ENCODE assay signal across 23 cellular contexts in the genomic region with DNA sequence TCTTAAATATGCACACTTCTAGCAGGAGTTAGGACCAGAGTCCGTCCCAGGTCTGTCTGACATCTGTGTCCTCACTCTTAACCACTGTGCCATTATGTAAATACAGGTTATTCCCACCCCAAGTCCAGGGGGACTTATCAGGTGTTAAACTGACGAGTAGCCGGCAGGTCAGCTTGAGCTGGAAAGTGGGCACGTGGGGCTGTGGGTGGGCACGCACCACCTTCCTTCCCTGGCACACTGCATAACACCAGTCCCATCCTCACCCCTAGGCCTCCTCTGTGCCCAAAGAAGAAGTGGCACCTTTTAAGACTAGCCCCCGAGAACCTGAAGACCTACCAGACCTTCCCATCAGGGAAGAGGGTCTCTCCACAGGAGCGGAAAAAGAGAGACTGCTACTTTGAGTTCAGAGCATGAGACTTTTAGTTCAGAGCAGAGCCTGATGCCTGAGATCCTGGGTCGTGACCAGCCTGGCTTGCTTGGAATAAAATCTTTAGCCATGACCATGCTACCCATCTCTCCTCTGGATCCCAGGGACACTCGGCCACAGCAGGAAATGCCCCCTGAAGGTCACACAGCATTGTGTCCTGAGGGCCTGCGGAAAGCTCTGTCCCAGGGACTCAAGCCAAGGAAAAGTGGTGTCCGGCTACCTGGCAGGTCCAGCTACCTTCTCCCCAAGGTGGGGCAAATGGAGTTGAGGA.
"Had no signal": no experiment of that assay in that cellular context is flagged by ENCODE, and none has a peak within 500 bp of the region (broad histone marks: within the 10 kb centered on the region; RNA-seq: fewer than 3 reads in every experiment).

No MANE protein-coding gene starts in this region.

- H3K4me2 ChIP-seq: smooth muscle cell had no signal

- H3K27ac ChIP-seq: coronary artery, dorsolateral prefrontal cortex, heart left ventricle, lower lobe of right lung, SK-N-MC, stomach, thyroid gland had no signal

- DNase-seq: activated CD4-positive, alpha-beta T cell treated with anti-CD3 and anti-CD28 coated beads for 36 hours; activated CD4-positive, CD25-positive, alpha-beta regulatory T cell; activated CD8-positive, alpha-beta memory T cell treated with anti-CD3 and anti-CD28 coated beads, Interleukin-2, amount 10 ng/mL, durations not matched to agents 7 days and 5 days; activated CD8-positive, alpha-beta T cell treated with anti-CD3 and anti-CD28 coated beads, Interleukin-2, amount 10 ng/mL, durations not matched to agents 7 days and 5 days; cerebellar nuclear complex; effector memory CD8-positive, alpha-beta T cell; foreskin fibroblast; heart left ventricle; lower lobe of right lung; mesenchymal stem cell; natural killer cell; stimulated activated CD4-positive, alpha-beta T cell treated with anti-CD3 and anti-CD28 coated beads, Interleukin-15, amount 100 ng/mL, for 24 hours; stimulated activated CD4-positive, alpha-beta T cell treated with anti-CD3 and anti-CD28 coated beads, Interleukin-2, amount 100 ng/mL, for 24 hours; stimulated activated naive B cell treated with anti-CD40 and anti-IgM and Interleukin-4, amounts not matched to agents 10 μg/mL and 1 μg/mL and 100 μg/mL, for 72 hours; stomach; thyroid gland had no signal

- FAIRE-seq: bronchial epithelial cell, endothelial cell of umbilical vein had no signal

- H3K4me1 ChIP-seq: heart left ventricle, lower lobe of right lung, stomach, thyroid gland had no signal

- H3K4me3 ChIP-seq: coronary artery, dorsolateral prefrontal cortex, heart left ventricle, lower lobe of right lung, SK-N-MC, smooth muscle cell, stomach, thyroid gland had no signal

- H3K36me3 ChIP-seq: heart left ventricle, lower lobe of right lung, stomach, thyroid gland had no signal

- H3K9me3 ChIP-seq: heart left ventricle, lower lobe of right lung, stomach, thyroid gland had no signal

- ATAC-seq: activated CD4-positive, alpha-beta T cell treated with anti-CD3 and anti-CD28 coated beads for 36 hours; activated CD8-positive, alpha-beta memory T cell treated with anti-CD3 and anti-CD28 coated beads, Interleukin-2, amount 10 ng/mL, durations not matched to agents 7 days and 5 days; activated CD8-positive, alpha-beta T cell treated with anti-CD3 and anti-CD28 coated beads, Interleukin-2, amount 10 ng/mL, durations not matched to agents 7 days and 5 days; activated naive CD4-positive, alpha-beta T cell treated with anti-CD3 and anti-CD28 coated beads, Interleukin-2, amount 50 U/mL, for 72 hours; effector memory CD8-positive, alpha-beta T cell; heart left ventricle; lower lobe of right lung; natural killer cell; stimulated activated naive B cell treated with anti-CD40 and anti-IgM and Interleukin-4, amounts not matched to agents 10 μg/mL and 1 μg/mL and 100 μg/mL, for 72 hours had no signal

- H3K27me3 ChIP-seq: thyroid gland had no signal
